1 cellular context compared by ENCODE assay signal in genomic region chr1:178609015-178609414, GRCh38.
TF ChIP-seq lines count a peak whose summit lies in the region.

No MANE protein-coding gene starts in this region.

TF ChIP-seq in GM23338, 12 proteins besides CTCF, POLR2A, EP300 and RAD21 (continued from another document):
- TF ChIP-seq ZNF462 (CRISPR knock-in tag; IDR thresholded peaks at IDR 0.05): no peak
- no peak for TF ChIP-seq EZH2 (IDR thresholded peaks at IDR 0.05; ENCODE audit: low read depth, unreplicated experiment)
